8 cellular contexts compared by ENCODE assay signal in the genomic region with DNA sequence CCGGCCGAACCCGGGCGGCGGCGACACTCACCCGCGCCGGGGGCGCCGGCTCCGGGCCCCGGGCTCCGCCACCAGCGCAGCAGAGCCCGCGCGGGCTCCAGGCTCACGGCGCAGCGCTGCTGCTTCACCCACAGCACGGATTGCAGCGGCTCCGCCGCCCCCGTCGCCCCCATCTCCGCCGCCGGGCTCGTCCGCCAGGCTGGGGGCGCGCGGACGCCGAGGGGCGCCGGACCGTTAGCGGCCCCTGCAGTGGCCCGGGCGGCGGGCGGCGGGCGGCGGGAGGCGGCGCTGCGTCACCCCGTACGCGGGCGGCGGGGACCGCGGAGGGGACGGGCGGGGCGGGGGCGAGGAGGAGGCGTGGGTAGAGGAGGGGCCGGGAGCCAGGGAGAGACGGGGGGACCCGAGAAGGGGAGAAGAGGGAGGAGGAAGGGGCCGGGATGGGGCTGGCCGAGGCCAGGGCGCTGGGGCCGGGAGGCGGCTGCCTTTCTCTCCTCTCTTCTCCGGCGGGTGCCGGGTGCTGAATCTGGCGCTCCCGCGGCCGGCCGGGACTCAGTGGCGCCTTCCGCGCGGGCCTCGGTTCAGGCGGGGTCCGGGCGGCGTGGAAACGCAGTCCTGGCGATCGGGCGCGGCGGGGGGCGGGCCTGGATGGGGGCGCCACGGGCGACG. TPM values are rescaled to one million over a fixed set of nuclear protein-coding genes. Genes with fewer than 3 reads are reported as not detected.
DNase-seq lines count a peak whose midpoint lies in the region; ATAC-seq, FAIRE-seq and TF ChIP-seq lines count a peak whose summit lies in the region.

TSS of gene CERK (minus strand) at position 277 of the 666 bp plus-strand sequence. CDS start at position 173, 104 bp downstream.

- FAIRE-seq in astrocyte (lab: Jason Lieb, UNC) = no peak

- H2AFZ ChIP-seq in astrocyte (ENCODE audit: low read depth, low read length) = peak within 1 kb of the TSS; percentile 68

- no peaks in the 10 kb centered on the region for H3K9me3 ChIP-seq in astrocyte (ENCODE audit: insufficient read depth, low read depth, low read length)
- H3K9me3 ChIP-seq in right atrium auricular region = no peaks in the 10 kb centered on the region

- H3K4me3 ChIP-seq in Jurkat, Clone E6-1 (ENCODE audit: low read length) = peak within 1 kb of the TSS; percentile 77
- peak within 1 kb of the TSS; percentile 82 for H3K4me3 ChIP-seq in astrocyte (ENCODE audit: insufficient read depth, low read depth, low read length)
- H3K4me3 ChIP-seq in right atrium auricular region = peak within 1 kb of the TSS; percentile 62 to 85

- no peak for ATAC-seq in GM21786 (IDR thresholded peaks at IDR 0.05; ENCODE audit: unreplicated experiment)

- H3K4me1 Mint-ChIP-seq in astrocyte (ENCODE audit: low read depth, unreplicated experiment) = peaks cover 6% of the 10 kb centered on the region

- no peaks in the 10 kb centered on the region for H3K9me3 Mint-ChIP-seq in astrocyte (ENCODE audit: unreplicated experiment)

- peak within 1 kb of the TSS; percentile 78 for H3K27ac Mint-ChIP-seq in astrocyte (ENCODE audit: unreplicated experiment)

- no peak for TF ChIP-seq CTCF in astrocyte (IDR thresholded peaks at IDR 0.05; ENCODE audit: insufficient read depth, low read depth, low read length)
- TF ChIP-seq CTCF in right atrium auricular region (IDR thresholded peaks at IDR 0.05) = no peak

- no peaks in the 10 kb centered on the region for H3K27me3 Mint-ChIP-seq in astrocyte (ENCODE audit: low read depth, unreplicated experiment)

- TF ChIP-seq POLR2A in GM18526 (IDR thresholded peaks at IDR 0.05; ENCODE audit: extremely low read depth, insufficient read length) = peak; percentile 56

- intact Hi-C loops in T-helper 2 cell treated with Interferon-gamma antibody and Interleukin-4, amounts not matched to agents 100 ng/mL and 5 ng/mL, for 36 hours (cut with micrococcal nuclease) = loop anchor here (1.0 to 5.0 kb wide), 3 partner anchors 24 to 175 kb away; partner anchors contain the start of gene TBC1D22A
- intact Hi-C loops in posterior vena cava (cut with DNase I) = no loop called here

- peak within 1 kb of the TSS; percentile 81 for H3K9ac ChIP-seq in astrocyte (ENCODE audit: low read length)

- H3K27ac ChIP-seq in astrocyte (ENCODE audit: low read depth, low read length) (peak within 1 kb of the TSS; percentile 42), right atrium auricular region (peak within 1 kb of the TSS; percentile 97)

- peaks cover 2% of the 10 kb centered on the region for H3K36me3 Mint-ChIP-seq in astrocyte (ENCODE audit: low read depth, unreplicated experiment)

- DNase-seq in A172 (ENCODE audit: low spot score) = no peak
- peak; percentile 45 for DNase-seq in Jurkat, Clone E6-1 (ENCODE audit: low read depth, low spot score)
- peak; percentile 44 for DNase-seq in astrocyte (ENCODE audit: low read depth)
- DNase-seq in right atrium auricular region (ENCODE audit: low spot score) = peak; percentile 80
- DNase-seq in posterior vena cava (ENCODE audit: low spot score) = peak; percentile 91

- H3K4me1 ChIP-seq in astrocyte (ENCODE audit: insufficient read depth, low read length) (peaks cover 36% of the 10 kb centered on the region), right atrium auricular region (peaks cover 0 to 86% of the 10 kb centered on the region in 2 donors)

- H3K4me3 Mint-ChIP-seq in astrocyte (ENCODE audit: unreplicated experiment) = peak within 1 kb of the TSS; percentile 91

- H3K36me3 ChIP-seq in astrocyte (ENCODE audit: insufficient read depth, low read length) (no peaks in the 10 kb centered on the region), right atrium auricular region (no peaks in the 10 kb centered on the region)

- H3K79me2 ChIP-seq in astrocyte (ENCODE audit: insufficient read depth, low read length) = peaks cover 49% of the 10 kb centered on the region

- peaks cover 37% of the 10 kb centered on the region for H4K20me1 ChIP-seq in astrocyte (ENCODE audit: insufficient read depth, low read length)

- H3K27me3 ChIP-seq in astrocyte (ENCODE audit: insufficient read depth, low read length) = no peaks in the 10 kb centered on the region
- H3K27me3 ChIP-seq in right atrium auricular region = no peaks in the 10 kb centered on the region

- peak within 1 kb of the TSS; percentile 98 for H3K4me2 ChIP-seq in astrocyte (ENCODE audit: low read length)

RNA-seq across cellular contexts. Expression of gene CERK, which starts in this region (rescaled TPM):
- total RNA-seq in A172 (2014; rRNA removed; shearing (Covaris generic)) = 33.8 and 34.9 TPM in 2 replicates
- 64.6 TPM for polyA plus RNA-seq in Jurkat, Clone E6-1 (2012; ENCODE audit: insufficient read depth, insufficient read length)
- 59.1 and 60.2 TPM in 2 replicates for total RNA-seq in T-helper 2 cell treated with Interferon-gamma antibody and Interleukin-4, amounts not matched to agents 100 ng/mL and 5 ng/mL, for 36 hours
- 18.8 and 23.2 TPM in 2 replicates for total RNA-seq in astrocyte
- 10 to 100 TPM; 46.0 to 59.8 TPM for total RNA-seq in right atrium auricular region
- 10 to 100 TPM; 25.4 to 36.4 TPM for total RNA-seq in posterior vena cava
